ENCODE assay signal across 2 cellular contexts in genomic region chr10:7008645-7009044, GRCh38.
TF ChIP-seq lines count a peak whose summit lies in the region.

No MANE protein-coding gene starts in this region.

TF ChIP-seq in HepG2, 621 proteins besides CTCF, POLR2A, EP300 and RAD21:
- TF ChIP-seq ZBTB34 (CRISPR knock-in tag; IDR thresholded peaks at IDR 0.05) (no peak), ZBTB40 (IDR thresholded peaks at IDR 0.05) (peak; percentile 92), ZBTB40 (CRISPR knock-in tag; IDR thresholded peaks at IDR 0.05) (no peak)

TF ChIP-seq in K562, 482 proteins besides CTCF, POLR2A, EP300 and RAD21 (continued from another document):
- TF ChIP-seq ZBTB40 (IDR thresholded peaks at IDR 0.05) (peak; percentile 49; the same call in 1 of the 2 replicates), ZBTB40 (CRISPR knock-in tag; IDR thresholded peaks at IDR 0.05) (no peak)
